18 cellular contexts compared by ENCODE assay signal in the genomic region with DNA sequence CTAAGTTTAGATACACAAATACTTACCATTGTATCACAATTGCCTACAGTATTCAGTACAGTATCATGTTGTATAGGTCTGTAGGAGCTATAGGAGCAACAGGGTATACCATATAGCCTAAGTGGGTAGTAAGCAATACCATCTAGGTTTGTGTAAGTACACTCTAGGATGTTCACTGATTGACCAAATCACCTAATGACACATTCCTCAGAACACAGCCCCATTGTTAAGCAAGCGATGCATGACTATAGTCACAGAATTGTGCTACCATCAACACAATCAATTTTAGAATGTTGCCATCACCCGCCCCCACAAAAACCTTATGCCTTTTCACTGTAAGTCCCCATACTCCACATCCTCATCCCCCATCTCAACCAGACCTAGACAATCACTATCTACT. TPM values are rescaled to one million over a fixed set of nuclear protein-coding genes. Genes with fewer than 3 reads are reported as not detected.
DNase-seq lines count a peak whose midpoint lies in the region; ATAC-seq and TF ChIP-seq lines count a peak whose summit lies in the region.
"Had no signal": no experiment of that assay in that cellular context is flagged by ENCODE, and none has a peak within 500 bp of the region (broad histone marks: within the 10 kb centered on the region; RNA-seq: fewer than 3 reads in every experiment).

No MANE protein-coding gene starts in this region.

- peak overlapping the region; percentile 76 for H3K27ac Mint-ChIP-seq in Calu3 (ENCODE audit: unreplicated experiment)
- H3K27ac Mint-ChIP-seq in stimulated activated memory B cell treated with anti-CD40 and anti-IgM and Interleukin-4, amounts not matched to agents 10 μg/mL and 1 μg/mL and 100 μg/mL, for 72 hours, result peak overlapping the region; percentile 43
- no peak overlapping the region for H3K27ac Mint-ChIP-seq in nephron progenitor cell
- H3K27ac Mint-ChIP-seq: CD8-positive, alpha-beta T cell had no signal

- H3K9me3 Mint-ChIP-seq in Calu3 (ENCODE audit: low read depth, unreplicated experiment) (no peaks in the 10 kb centered on the region), nephron progenitor cell (peaks cover 5% of the 10 kb centered on the region)
- H3K9me3 Mint-ChIP-seq in stimulated activated memory B cell treated with anti-CD40 and anti-IgM and Interleukin-4, amounts not matched to agents 10 μg/mL and 1 μg/mL and 100 μg/mL, for 72 hours, result peaks cover 6% of the 10 kb centered on the region

- H3K4me3 ChIP-seq in Loucy (ENCODE audit: low read length, poor library complexity, severe bottlenecking) (no peak overlapping the region), body of pancreas (no peak overlapping the region)
- H3K4me3 ChIP-seq: A549, GM23248 had no signal

- H3K79me2 ChIP-seq in Loucy (ENCODE audit: insufficient read depth, low read length), result no peaks in the 10 kb centered on the region

- peaks cover 12% of the 10 kb centered on the region; the same call in 1 of the 2 replicates for H3K9me3 ChIP-seq in Loucy (ENCODE audit: insufficient read depth, low read depth, low read length)
- no peaks in the 10 kb centered on the region for H3K9me3 ChIP-seq in body of pancreas
- H3K9me3 ChIP-seq: BE2C had no signal

- H3K36me3 ChIP-seq in Loucy (ENCODE audit: insufficient read depth, low read length), result no peaks in the 10 kb centered on the region
- H3K36me3 ChIP-seq in body of pancreas (replicated peaks in 1 of 2; ENCODE audit: insufficient read depth in 1 of 2, low read depth in 2 of 2), result no peaks in the 10 kb centered on the region
- H3K36me3 ChIP-seq: BE2C had no signal

- H3K27ac ChIP-seq in body of pancreas, result no peak overlapping the region
- H3K27ac ChIP-seq: A549, C4-2B, GM23248 had no signal

- no peak overlapping the region for H3K9ac ChIP-seq in Loucy (ENCODE audit: low read depth, low read length, poor library complexity, severe bottlenecking)
- H3K9ac ChIP-seq: GM23248 had no signal

- no peak for TF ChIP-seq POLR2A in body of pancreas (IDR thresholded peaks at IDR 0.05)

- no TSS peak for BruUV-seq in Calu3 (replicated peaks; lab: Mats Ljungman, UMichigan)

- H3F3A ChIP-seq in Loucy (ENCODE audit: low read depth), result no peaks in the 10 kb centered on the region

- H3K4me2 ChIP-seq in Loucy (ENCODE audit: low read depth, low read length, poor library complexity, severe bottlenecking), result peak overlapping the region; percentile 24
- H3K4me2 ChIP-seq: A549 had no signal

- intact Hi-C loops in Calu3 (cut with micrococcal nuclease; ENCODE audit: unreplicated experiment) (no loop called here), body of pancreas (cut with DNase I) (no loop called here)

- no peaks in the 10 kb centered on the region for H3K27me3 Mint-ChIP-seq in Calu3 (ENCODE audit: unreplicated experiment)
- no peaks in the 10 kb centered on the region for H3K27me3 Mint-ChIP-seq in stimulated activated memory B cell treated with anti-CD40 and anti-IgM and Interleukin-4, amounts not matched to agents 10 μg/mL and 1 μg/mL and 100 μg/mL, for 72 hours
- H3K27me3 Mint-ChIP-seq in nephron progenitor cell (ENCODE audit: low read depth, poor library complexity), result peaks cover 2% of the 10 kb centered on the region

- WGBS in body of pancreas, 2 donors, result 72 to 75% methylated on average over 2 of the region's 2 CpGs

- H3K36me3 Mint-ChIP-seq in Calu3 (ENCODE audit: insufficient read depth, unreplicated experiment), result peaks cover 4% of the 10 kb centered on the region
- peaks cover 5% of the 10 kb centered on the region for H3K36me3 Mint-ChIP-seq in stimulated activated memory B cell treated with anti-CD40 and anti-IgM and Interleukin-4, amounts not matched to agents 10 μg/mL and 1 μg/mL and 100 μg/mL, for 72 hours
- no peaks in the 10 kb centered on the region for H3K36me3 Mint-ChIP-seq in nephron progenitor cell (ENCODE audit: low read depth)
- H3K36me3 Mint-ChIP-seq: CD8-positive, alpha-beta T cell had no signal

- DNase-seq in CD1c-positive myeloid dendritic cell (ENCODE audit: extremely low spot score), result peak; percentile 32
- no peak for DNase-seq in Calu3
- no peak for DNase-seq in nephron progenitor cell
- no peak for DNase-seq in body of pancreas
- DNase-seq: BE2C; CD8-positive, alpha-beta T cell; COR-L47; DND-41; GF-D8; GM23248; H7 had no signal

- H3K27me3 ChIP-seq in Loucy (ENCODE audit: insufficient read depth, low read length, poor library complexity, severe bottlenecking) (no peaks in the 10 kb centered on the region), body of pancreas (no peaks in the 10 kb centered on the region)

- H3K4me1 Mint-ChIP-seq in Calu3 (ENCODE audit: low read depth, unreplicated experiment) (peaks cover 41% of the 10 kb centered on the region), nephron progenitor cell (no peaks in the 10 kb centered on the region)
- H3K4me1 Mint-ChIP-seq in stimulated activated memory B cell treated with anti-CD40 and anti-IgM and Interleukin-4, amounts not matched to agents 10 μg/mL and 1 μg/mL and 100 μg/mL, for 72 hours, result peaks cover 38% of the 10 kb centered on the region

- no peak overlapping the region for H3K4me3 Mint-ChIP-seq in Calu3 (ENCODE audit: low read depth, unreplicated experiment)
- no peak overlapping the region for H3K4me3 Mint-ChIP-seq in stimulated activated memory B cell treated with anti-CD40 and anti-IgM and Interleukin-4, amounts not matched to agents 10 μg/mL and 1 μg/mL and 100 μg/mL, for 72 hours
- H3K4me3 Mint-ChIP-seq in nephron progenitor cell, result no peak overlapping the region
- H3K4me3 Mint-ChIP-seq: CD8-positive, alpha-beta T cell had no signal

- no peak for ATAC-seq in stimulated activated memory B cell treated with anti-CD40 and anti-IgM and Interleukin-4, amounts not matched to agents 10 μg/mL and 1 μg/mL and 100 μg/mL, for 72 hours
- ATAC-seq in GM21737 (IDR thresholded peaks at IDR 0.05; ENCODE audit: unreplicated experiment) (no peak), body of pancreas (no peak)
- ATAC-seq: A549; CD8-positive, alpha-beta T cell; HepG2 had no signal

- peak overlapping the region; percentile 13; the same call in 1 of the 2 replicates for H2AFZ ChIP-seq in Loucy (ENCODE audit: low read length)
- H2AFZ ChIP-seq: GM23248 had no signal

- no peaks in the 10 kb centered on the region for H3K9me2 ChIP-seq in Loucy (replicated peaks; ENCODE audit: low read depth, low read length)

- CTCF ChIA-PET in Calu3 (lab: Charles Lee), result no interaction called here

- TF ChIP-seq CTCF in Calu3 (IDR thresholded peaks at IDR 0.05; ENCODE audit: unreplicated experiment) (no peak), Loucy (conservative IDR thresholded peaks at IDR 0.05; ENCODE audit: low read length) (no peak), nephron progenitor cell (IDR thresholded peaks at IDR 0.05) (no peak), body of pancreas (IDR thresholded peaks at IDR 0.05) (no peak)

- H3K4me1 ChIP-seq in Loucy (ENCODE audit: insufficient read depth, low read length, poor library complexity, severe bottlenecking) (peaks cover 25% of the 10 kb centered on the region), body of pancreas (no peaks in the 10 kb centered on the region)
- H3K4me1 ChIP-seq: BE2C had no signal

- H4K20me1 ChIP-seq in Loucy (ENCODE audit: insufficient read depth, low read length, poor library complexity, severe bottlenecking), result no peaks in the 10 kb centered on the region

RNA-seq across cellular contexts. Expression of a gene that starts 41.7 kb away (rescaled TPM):
- total RNA-seq in Calu3 (2022) (not detected in 2 replicates), body of pancreas (not detected)
- total RNA-seq: CD8-positive, alpha-beta T cell; GM23248; H7; HepG2; HT-29 had no signal

RNA-seq across cellular contexts. Expression of a gene that starts 52.9 kb away (rescaled TPM):
- total RNA-seq in Calu3 (2022), result 95.5 and 171 TPM in 2 replicates
- 100 to 1,000 TPM in 1 of 2 donors, 10 to 100 TPM in 1; 54.5 to 105 TPM for total RNA-seq in body of pancreas
- total RNA-seq: CD8-positive, alpha-beta T cell; GM23248; H7; HepG2 had no signal
